Comparison of ENCODE assay signal across 28 cellular contexts in the genomic region with DNA sequence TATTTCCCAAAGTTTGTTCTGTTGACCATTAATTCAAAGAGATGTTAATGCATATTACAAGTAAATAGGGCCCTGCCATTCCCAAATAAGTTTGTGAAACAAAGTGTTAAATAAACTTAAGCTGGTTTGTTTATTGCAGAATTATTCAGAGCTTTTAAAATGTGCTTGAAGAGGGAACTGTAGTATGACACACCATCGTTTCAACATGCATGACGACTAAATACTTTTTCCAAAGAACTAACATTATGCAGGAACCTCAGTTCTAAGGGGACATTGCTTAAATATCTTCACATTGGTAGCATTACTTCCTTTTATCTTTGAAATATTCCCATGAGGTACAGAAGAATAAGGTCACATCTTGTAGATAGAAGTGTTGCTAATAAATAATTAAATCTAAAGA.
"Had no signal": no experiment of that assay in that cellular context is flagged by ENCODE, and none has a peak within 500 bp of the region (broad histone marks: within the 10 kb centered on the region; RNA-seq: fewer than 3 reads in every experiment).

No MANE protein-coding gene starts in this region.

- H3K9me3 ChIP-seq: adrenal gland, ascending aorta, esophagus muscularis mucosa, heart right ventricle, lower lobe of right lung, upper lobe of left lung, vagina had no signal

- DNase-seq: activated CD4-positive, alpha-beta T cell treated with anti-CD3 and anti-CD28 coated beads for 48 hours; activated CD4-positive, alpha-beta T cell treated with anti-CD3 and anti-CD28 coated beads, Interleukin-2, amount 50 U/mL, for 48 hours; activated CD8-positive, alpha-beta memory T cell treated with anti-CD3 and anti-CD28 coated beads, Interleukin-2, amount 50 U/mL, for 4 hours; activated effector memory CD4-positive, alpha-beta T cell treated with anti-CD3 and anti-CD28 coated beads, Interleukin-2, amount 50 U/mL, for 16 hours; activated naive CD4-positive, alpha-beta T cell treated with anti-CD3 and anti-CD28 coated beads for 36 hours; activated naive CD8-positive, alpha-beta T cell treated with anti-CD3 and anti-CD28 coated beads for 36 hours; activated T-cell treated with anti-CD3 and anti-CD28 coated beads, Interleukin-2, amount 50 U/mL, for 1 hour; adrenal gland; endodermal cell; heart right ventricle; kidney glomerular epithelial cell; lower lobe of right lung; small intestine; stimulated activated CD4-positive, alpha-beta T cell treated with anti-CD3 and anti-CD28 coated beads, Interleukin-1b, Interleukin-23, amount 100 ng/mL, for 48 hours; stimulated activated CD4-positive, alpha-beta T cell treated with anti-CD3 and anti-CD28 coated beads, Interleukin-4, amount 100 ng/mL, for 4 hours; stimulated activated CD8-positive, alpha-beta memory T cell treated with anti-CD3 and anti-CD28 coated beads, Interleukin-4, amount 100 ng/mL, for 48 hours; stimulated activated naive CD8-positive, alpha-beta T cell treated with anti-CD3 and anti-CD28 coated beads, Interleukin-15, amount 100 ng/mL, for 72 hours; substantia nigra; SW 1271; T-helper 9 cell had no signal

- H3K27me3 ChIP-seq: adrenal gland, ascending aorta, cardiac muscle cell, esophagus muscularis mucosa, heart right ventricle, upper lobe of left lung, vagina had no signal

- H3K36me3 ChIP-seq: adrenal gland, ascending aorta, cardiac muscle cell, esophagus muscularis mucosa, heart right ventricle, lower lobe of right lung, upper lobe of left lung, vagina had no signal

- H3K4me3 ChIP-seq: adrenal gland, cardiac muscle cell, esophagus muscularis mucosa, heart right ventricle, lower lobe of right lung, upper lobe of left lung, vagina had no signal

- ATAC-seq: left lobe of liver; lower lobe of right lung; stimulated activated memory B cell treated with anti-CD40 and anti-IgM and Interleukin-4, amounts not matched to agents 10 μg/mL and 1 μg/mL and 100 μg/mL, for 72 hours; stimulated activated naive CD8-positive, alpha-beta T cell treated with anti-CD3 and anti-CD28 coated beads, Interleukin-15, amount 100 ng/mL, for 72 hours had no signal

- H3K4me1 ChIP-seq: adrenal gland had no signal

- H3K27ac ChIP-seq: adrenal gland, cardiac muscle cell, esophagus muscularis mucosa, lower lobe of right lung, upper lobe of left lung, vagina, VCaP had no signal
